Comparison of ENCODE assay signal across 4 cellular contexts in the genomic region with DNA sequence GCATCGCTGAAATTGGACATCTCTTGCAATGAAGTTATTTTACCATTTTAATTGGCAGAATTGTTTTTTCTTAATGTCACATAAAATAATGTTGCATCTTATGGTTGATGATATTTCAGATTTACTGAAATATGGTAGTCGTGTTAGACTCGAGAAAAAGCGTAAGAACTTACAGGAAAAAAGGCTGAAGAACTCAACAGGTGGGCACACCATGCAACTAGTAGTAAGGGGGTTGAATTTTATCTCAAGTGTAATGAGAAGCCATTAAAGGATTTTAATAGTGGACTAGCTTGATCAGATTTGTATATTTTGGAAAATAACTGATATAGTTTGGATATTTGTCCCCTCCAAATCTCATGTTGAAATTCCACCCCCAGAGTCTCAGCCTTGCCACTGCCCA.
"Had no signal": no experiment of that assay in that cellular context is flagged by ENCODE, and none has a peak within 500 bp of the region (broad histone marks: within the 10 kb centered on the region; RNA-seq: fewer than 3 reads in every experiment).

No MANE protein-coding gene starts in this region.

- ATAC-seq: HepG2, K562 had no signal

- H3K4me3 ChIP-seq: K562 had no signal

- H3K27ac ChIP-seq: HL-60, KMS-11 had no signal
